3 cellular contexts compared by ENCODE assay signal in genomic region chr6:45901777-45902650, GRCh38.
TF ChIP-seq lines count a peak whose summit lies in the region.

No MANE protein-coding gene starts in this region.

TF ChIP-seq in SK-N-SH, 30 proteins besides CTCF, POLR2A, EP300 and RAD21 (continued from another document):
- TF ChIP-seq, protein P1, sequence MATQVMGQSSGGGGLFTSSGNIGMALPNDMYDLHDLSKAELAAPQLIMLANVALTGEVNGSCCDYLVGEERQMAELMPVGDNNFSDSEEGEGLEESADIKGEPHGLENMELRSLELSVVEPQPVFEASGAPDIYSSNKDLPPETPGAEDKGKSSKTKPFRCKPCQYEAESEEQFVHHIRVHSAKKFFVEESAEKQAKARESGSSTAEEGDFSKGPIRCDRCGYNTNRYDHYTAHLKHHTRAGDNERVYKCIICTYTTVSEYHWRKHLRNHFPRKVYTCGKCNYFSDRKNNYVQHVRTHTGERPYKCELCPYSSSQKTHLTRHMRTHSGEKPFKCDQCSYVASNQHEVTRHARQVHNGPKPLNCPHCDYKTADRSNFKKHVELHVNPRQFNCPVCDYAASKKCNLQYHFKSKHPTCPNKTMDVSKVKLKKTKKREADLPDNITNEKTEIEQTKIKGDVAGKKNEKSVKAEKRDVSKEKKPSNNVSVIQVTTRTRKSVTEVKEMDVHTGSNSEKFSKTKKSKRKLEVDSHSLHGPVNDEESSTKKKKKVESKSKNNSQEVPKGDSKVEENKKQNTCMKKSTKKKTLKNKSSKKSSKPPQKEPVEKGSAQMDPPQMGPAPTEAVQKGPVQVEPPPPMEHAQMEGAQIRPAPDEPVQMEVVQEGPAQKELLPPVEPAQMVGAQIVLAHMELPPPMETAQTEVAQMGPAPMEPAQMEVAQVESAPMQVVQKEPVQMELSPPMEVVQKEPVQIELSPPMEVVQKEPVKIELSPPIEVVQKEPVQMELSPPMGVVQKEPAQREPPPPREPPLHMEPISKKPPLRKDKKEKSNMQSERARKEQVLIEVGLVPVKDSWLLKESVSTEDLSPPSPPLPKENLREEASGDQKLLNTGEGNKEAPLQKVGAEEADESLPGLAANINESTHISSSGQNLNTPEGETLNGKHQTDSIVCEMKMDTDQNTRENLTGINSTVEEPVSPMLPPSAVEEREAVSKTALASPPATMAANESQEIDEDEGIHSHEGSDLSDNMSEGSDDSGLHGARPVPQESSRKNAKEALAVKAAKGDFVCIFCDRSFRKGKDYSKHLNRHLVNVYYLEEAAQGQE (IDR thresholded peaks at IDR 0.05; ENCODE audit: low read depth, low read length) = peak; percentile 63; the same call in 1 of the 2 replicates

TF ChIP-seq in SK-N-SH treated with all-trans-retinoic acid at 6 μM for 48 hours, 23 proteins besides CTCF, POLR2A, EP300 and RAD21 (continued from another document):
- no peak for TF ChIP-seq ZNF565 (CRISPR knock-in tag; conservative IDR thresholded peaks at IDR 0.05; ENCODE audit: low read depth)
- TF ChIP-seq, protein P2, sequence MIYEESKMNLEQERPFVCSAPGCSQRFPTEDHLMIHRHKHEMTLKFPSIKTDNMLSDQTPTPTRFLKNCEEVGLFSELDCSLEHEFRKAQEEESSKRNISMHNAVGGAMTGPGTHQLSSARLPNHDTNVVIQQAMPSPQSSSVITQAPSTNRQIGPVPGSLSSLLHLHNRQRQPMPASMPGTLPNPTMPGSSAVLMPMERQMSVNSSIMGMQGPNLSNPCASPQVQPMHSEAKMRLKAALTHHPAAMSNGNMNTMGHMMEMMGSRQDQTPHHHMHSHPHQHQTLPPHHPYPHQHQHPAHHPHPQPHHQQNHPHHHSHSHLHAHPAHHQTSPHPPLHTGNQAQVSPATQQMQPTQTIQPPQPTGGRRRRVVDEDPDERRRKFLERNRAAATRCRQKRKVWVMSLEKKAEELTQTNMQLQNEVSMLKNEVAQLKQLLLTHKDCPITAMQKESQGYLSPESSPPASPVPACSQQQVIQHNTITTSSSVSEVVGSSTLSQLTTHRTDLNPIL (CRISPR knock-in tag; IDR thresholded peaks at IDR 0.05; ENCODE audit: low read depth) = no peak
- TF ChIP-seq, protein P3, sequence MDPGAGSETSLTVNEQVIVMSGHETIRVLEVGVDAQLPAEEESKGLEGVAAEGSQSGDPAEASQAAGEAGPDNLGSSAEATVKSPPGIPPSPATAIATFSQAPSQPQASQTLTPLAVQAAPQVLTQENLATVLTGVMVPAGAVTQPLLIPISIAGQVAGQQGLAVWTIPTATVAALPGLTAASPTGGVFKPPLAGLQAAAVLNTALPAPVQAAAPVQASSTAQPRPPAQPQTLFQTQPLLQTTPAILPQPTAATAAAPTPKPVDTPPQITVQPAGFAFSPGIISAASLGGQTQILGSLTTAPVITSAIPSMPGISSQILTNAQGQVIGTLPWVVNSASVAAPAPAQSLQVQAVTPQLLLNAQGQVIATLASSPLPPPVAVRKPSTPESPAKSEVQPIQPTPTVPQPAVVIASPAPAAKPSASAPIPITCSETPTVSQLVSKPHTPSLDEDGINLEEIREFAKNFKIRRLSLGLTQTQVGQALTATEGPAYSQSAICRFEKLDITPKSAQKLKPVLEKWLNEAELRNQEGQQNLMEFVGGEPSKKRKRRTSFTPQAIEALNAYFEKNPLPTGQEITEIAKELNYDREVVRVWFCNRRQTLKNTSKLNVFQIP (CRISPR knock-in tag; IDR thresholded peaks at IDR 0.05; ENCODE audit: borderline replicate concordance, low read depth) = no peak
- TF ChIP-seq BACH2 (CRISPR knock-in tag; IDR thresholded peaks at IDR 0.05; ENCODE audit: borderline replicate concordance) = no peak
- TF ChIP-seq OSR1 (CRISPR knock-in tag; IDR thresholded peaks at IDR 0.05) = no peak
- TF ChIP-seq GLIS3 (CRISPR knock-in tag; IDR thresholded peaks at IDR 0.05) = no peak
- TF ChIP-seq CSDC2 (CRISPR knock-in tag; IDR thresholded peaks at IDR 0.05) = no peak

TF ChIP-seq in GM23338, 12 proteins besides CTCF, POLR2A, EP300 and RAD21 (continued from another document):
- TF ChIP-seq, protein P4, sequence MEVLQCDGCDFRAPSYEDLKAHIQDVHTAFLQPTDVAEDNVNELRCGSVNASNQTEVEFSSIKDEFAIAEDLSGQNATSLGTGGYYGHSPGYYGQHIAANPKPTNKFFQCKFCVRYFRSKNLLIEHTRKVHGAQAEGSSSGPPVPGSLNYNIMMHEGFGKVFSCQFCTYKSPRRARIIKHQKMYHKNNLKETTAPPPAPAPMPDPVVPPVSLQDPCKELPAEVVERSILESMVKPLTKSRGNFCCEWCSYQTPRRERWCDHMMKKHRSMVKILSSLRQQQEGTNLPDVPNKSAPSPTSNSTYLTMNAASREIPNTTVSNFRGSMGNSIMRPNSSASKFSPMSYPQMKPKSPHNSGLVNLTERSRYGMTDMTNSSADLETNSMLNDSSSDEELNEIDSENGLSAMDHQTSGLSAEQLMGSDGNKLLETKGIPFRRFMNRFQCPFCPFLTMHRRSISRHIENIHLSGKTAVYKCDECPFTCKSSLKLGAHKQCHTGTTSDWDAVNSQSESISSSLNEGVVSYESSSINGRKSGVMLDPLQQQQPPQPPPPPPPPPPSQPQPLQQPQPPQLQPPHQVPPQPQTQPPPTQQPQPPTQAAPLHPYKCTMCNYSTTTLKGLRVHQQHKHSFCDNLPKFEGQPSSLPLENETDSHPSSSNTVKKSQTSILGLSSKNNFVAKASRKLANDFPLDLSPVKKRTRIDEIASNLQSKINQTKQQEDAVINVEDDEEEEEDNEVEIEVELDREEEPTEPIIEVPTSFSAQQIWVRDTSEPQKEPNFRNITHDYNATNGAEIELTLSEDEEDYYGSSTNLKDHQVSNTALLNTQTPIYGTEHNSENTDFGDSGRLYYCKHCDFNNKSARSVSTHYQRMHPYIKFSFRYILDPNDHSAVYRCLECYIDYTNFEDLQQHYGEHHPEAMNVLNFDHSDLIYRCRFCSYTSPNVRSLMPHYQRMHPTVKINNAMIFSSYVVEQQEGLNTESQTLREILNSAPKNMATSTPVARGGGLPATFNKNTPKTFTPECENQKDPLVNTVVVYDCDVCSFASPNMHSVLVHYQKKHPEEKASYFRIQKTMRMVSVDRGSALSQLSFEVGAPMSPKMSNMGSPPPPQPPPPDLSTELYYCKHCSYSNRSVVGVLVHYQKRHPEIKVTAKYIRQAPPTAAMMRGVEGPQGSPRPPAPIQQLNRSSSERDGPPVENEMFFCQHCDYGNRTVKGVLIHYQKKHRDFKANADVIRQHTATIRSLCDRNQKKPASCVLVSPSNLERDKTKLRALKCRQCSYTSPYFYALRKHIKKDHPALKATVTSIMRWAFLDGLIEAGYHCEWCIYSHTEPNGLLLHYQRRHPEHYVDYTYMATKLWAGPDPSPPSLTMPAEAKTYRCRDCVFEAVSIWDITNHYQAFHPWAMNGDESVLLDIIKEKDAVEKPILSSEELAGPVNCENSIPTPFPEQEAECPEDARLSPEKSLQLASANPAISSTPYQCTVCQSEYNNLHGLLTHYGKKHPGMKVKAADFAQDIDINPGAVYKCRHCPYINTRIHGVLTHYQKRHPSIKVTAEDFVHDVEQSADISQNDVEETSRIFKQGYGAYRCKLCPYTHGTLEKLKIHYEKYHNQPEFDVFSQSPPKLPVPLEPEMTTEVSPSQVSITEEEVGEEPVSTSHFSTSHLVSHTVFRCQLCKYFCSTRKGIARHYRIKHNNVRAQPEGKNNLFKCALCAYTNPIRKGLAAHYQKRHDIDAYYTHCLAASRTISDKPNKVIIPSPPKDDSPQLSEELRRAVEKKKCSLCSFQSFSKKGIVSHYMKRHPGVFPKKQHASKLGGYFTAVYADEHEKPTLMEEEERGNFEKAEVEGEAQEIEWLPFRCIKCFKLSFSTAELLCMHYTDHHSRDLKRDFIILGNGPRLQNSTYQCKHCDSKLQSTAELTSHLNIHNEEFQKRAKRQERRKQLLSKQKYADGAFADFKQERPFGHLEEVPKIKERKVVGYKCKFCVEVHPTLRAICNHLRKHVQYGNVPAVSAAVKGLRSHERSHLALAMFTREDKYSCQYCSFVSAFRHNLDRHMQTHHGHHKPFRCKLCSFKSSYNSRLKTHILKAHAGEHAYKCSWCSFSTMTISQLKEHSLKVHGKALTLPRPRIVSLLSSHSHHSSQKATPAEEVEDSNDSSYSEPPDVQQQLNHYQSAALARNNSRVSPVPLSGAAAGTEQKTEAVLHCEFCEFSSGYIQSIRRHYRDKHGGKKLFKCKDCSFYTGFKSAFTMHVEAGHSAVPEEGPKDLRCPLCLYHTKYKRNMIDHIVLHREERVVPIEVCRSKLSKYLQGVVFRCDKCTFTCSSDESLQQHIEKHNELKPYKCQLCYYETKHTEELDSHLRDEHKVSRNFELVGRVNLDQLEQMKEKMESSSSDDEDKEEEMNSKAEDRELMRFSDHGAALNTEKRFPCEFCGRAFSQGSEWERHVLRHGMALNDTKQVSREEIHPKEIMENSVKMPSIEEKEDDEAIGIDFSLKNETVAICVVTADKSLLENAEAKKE (CRISPR knock-in tag; IDR thresholded peaks at IDR 0.05) = 0 out of 2 replicates have a peak, but pooled peaks have one; percentile 43
